9 cellular contexts compared by ENCODE assay signal in the genomic region with DNA sequence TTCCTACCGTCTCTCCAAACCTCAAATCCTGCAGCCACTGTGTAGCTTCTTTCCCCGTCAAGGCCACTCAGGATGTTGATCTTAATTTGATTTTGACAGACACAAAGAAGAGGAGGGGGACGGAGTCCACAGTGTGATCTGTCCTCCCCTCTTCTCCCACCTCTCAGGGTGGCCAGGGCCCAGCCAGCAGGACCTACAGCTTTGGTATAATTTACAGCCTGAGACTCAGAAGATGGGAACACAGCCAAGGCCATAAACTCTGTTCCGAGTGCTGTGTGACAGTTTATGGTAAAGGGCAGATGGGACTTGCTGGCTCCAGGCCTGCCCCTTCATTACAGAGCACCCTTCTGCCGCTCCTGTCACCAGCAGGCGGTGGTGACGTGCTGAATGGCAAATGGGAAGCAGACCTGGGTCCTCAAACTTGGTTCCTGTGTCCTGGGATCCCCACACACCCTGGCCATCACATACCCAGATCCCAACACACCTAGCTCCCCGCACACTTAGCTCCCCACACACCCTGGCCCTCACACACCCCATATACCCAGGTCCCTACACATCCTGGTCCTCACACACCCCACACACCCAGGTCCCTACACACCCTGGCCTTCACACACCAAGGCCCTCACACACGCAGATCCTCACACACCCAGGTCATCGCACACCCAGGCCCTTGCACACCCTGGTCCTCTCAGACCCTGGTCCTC.
DNase-seq lines count a peak whose midpoint lies in the region; ATAC-seq and TF ChIP-seq lines count a peak whose summit lies in the region.
"Had no signal": no experiment of that assay in that cellular context is flagged by ENCODE, and none has a peak within 500 bp of the region (broad histone marks: within the 10 kb centered on the region; RNA-seq: fewer than 3 reads in every experiment).

No MANE protein-coding gene starts in this region.

- no peaks in the 10 kb centered on the region for H3K9me3 Mint-ChIP-seq in CD8-positive, alpha-beta memory T cell

- H3K27me3 ChIP-seq in CD8-positive, alpha-beta memory T cell (ENCODE audit: insufficient read depth, low read length, poor library complexity, severe bottlenecking), result no peaks in the 10 kb centered on the region
- no peaks in the 10 kb centered on the region for H3K27me3 ChIP-seq in Loucy (ENCODE audit: insufficient read depth, low read length, poor library complexity, severe bottlenecking)
- H3K27me3 ChIP-seq in mesendoderm (ENCODE audit: insufficient read depth, low read length, poor library complexity), result no peaks in the 10 kb centered on the region

- peaks cover 0 to 1% of the 10 kb centered on the region in 2 donors for H3K27me3 Mint-ChIP-seq in CD8-positive, alpha-beta memory T cell

- H3K79me1 ChIP-seq in mesendoderm (ENCODE audit: low read length), result no peaks in the 10 kb centered on the region

- no peaks in the 10 kb centered on the region for H3K9me2 ChIP-seq in Loucy (replicated peaks; ENCODE audit: low read depth, low read length)

- peaks cover 0 to 4% (median 0%) of the 10 kb centered on the region in 3 donors for H3K36me3 Mint-ChIP-seq in CD8-positive, alpha-beta memory T cell

- no peaks in the 10 kb centered on the region for H4K20me1 ChIP-seq in Loucy (ENCODE audit: insufficient read depth, low read length, poor library complexity, severe bottlenecking)

- H3K4me2 ChIP-seq in Loucy (ENCODE audit: low read depth, low read length, poor library complexity, severe bottlenecking) (peak overlapping the region; percentile 67), mesendoderm (ENCODE audit: low read length) (no peak overlapping the region)

- POLR2A ChIA-PET in CD8-positive, alpha-beta memory T cell (lab: Charles Lee), result no interaction called here

- H2AFZ ChIP-seq in Loucy (ENCODE audit: low read length), result peak overlapping the region; percentile 57; the same call in 1 of the 2 replicates

- no peak overlapping the region for H3K4me3 Mint-ChIP-seq in CD8-positive, alpha-beta memory T cell

- H3K56ac ChIP-seq in mesendoderm (ENCODE audit: low read length), result peak overlapping the region; percentile 77

- no peak overlapping the region for H4K5ac ChIP-seq in mesendoderm (ENCODE audit: low read length)

- H3K4me1 ChIP-seq in CD8-positive, alpha-beta memory T cell (ENCODE audit: insufficient read depth, low read length), result peaks cover 17% of the 10 kb centered on the region
- H3K4me1 ChIP-seq in Loucy (ENCODE audit: insufficient read depth, low read length, poor library complexity, severe bottlenecking), result peaks cover 52% of the 10 kb centered on the region
- H3K4me1 ChIP-seq in mesendoderm (ENCODE audit: control insufficient read depth, low read depth, low read length), result peaks cover 9% of the 10 kb centered on the region

- H3K4ac ChIP-seq in mesendoderm (ENCODE audit: low read depth, low read length), result peak overlapping the region; percentile 27

- peak overlapping the region; percentile 35 for H2BK5ac ChIP-seq in mesendoderm (ENCODE audit: low read length)

- peak overlapping the region; percentile 1 for H2BK120ac ChIP-seq in mesendoderm (ENCODE audit: low read depth, low read length)

- no CpG with 5 or more reads among the region's 10 CpGs for WGBS in mesendoderm (ENCODE audit: extremely low coverage, insufficient coverage, low lambda C conversion rate)

- H2BK15ac ChIP-seq in mesendoderm (replicated peaks; ENCODE audit: low read depth), result no peak overlapping the region

- no peak overlapping the region for H3K23ac ChIP-seq in mesendoderm (ENCODE audit: low read length)

- CTCF ChIA-PET in CD8-positive, alpha-beta memory T cell (lab: Charles Lee), result interaction anchor here (0.9 to 1.6 kb wide), 2 partner anchors 10 to 88 kb away, joined by 3 to 4 read pairs; no protein-coding TSS in a partner anchor

- H3F3A ChIP-seq in Loucy (ENCODE audit: low read depth), result peaks cover 5% of the 10 kb centered on the region; the same call in 1 of the 2 replicates

- H3K9me3 ChIP-seq in CD8-positive, alpha-beta memory T cell (ENCODE audit: low read length), result no peaks in the 10 kb centered on the region
- no peaks in the 10 kb centered on the region for H3K9me3 ChIP-seq in Loucy (ENCODE audit: insufficient read depth, low read depth, low read length)

- H4K8ac ChIP-seq in mesendoderm (ENCODE audit: low read depth, low read length), result no peak overlapping the region

- no peaks in the 10 kb centered on the region for H3K36me3 ChIP-seq in CD8-positive, alpha-beta memory T cell (ENCODE audit: insufficient read depth, low read length)
- H3K36me3 ChIP-seq in Loucy (ENCODE audit: insufficient read depth, low read length) (no peaks in the 10 kb centered on the region), mesendoderm (ENCODE audit: control insufficient read depth, insufficient read depth, low read length) (no peaks in the 10 kb centered on the region)

- peak overlapping the region; percentile 71 for H3K27ac ChIP-seq in CD8-positive, alpha-beta memory T cell (ENCODE audit: low read depth, low read length)
- H3K27ac ChIP-seq in VCaP (peak overlapping the region; percentile 58), mesendoderm (ENCODE audit: low read depth, low read length) (peak overlapping the region; percentile 18)

- peak overlapping the region in 1 of 8 donors; percentile 80 for H3K27ac Mint-ChIP-seq in CD8-positive, alpha-beta memory T cell

- no peak for ATAC-seq in HG02981 (IDR thresholded peaks at IDR 0.05; ENCODE audit: unreplicated experiment)

- peaks cover 15 to 21% (median 15%) of the 10 kb centered on the region in 3 donors for H3K4me1 Mint-ChIP-seq in CD8-positive, alpha-beta memory T cell

- H3K18ac ChIP-seq in mesendoderm (ENCODE audit: low read length), result peak overlapping the region; percentile 10

- DNase-seq in CD8-positive, alpha-beta memory T cell, result no peak
- peak; percentile 23 for DNase-seq in mesendoderm
- no peak for DNase-seq in NCI-H1930 (lab: John Stamatoyannopoulos, UW)
- DNase-seq in medulla oblongata (ENCODE audit: extremely low spot score), result no peak
- DNase-seq in dermis blood vessel endothelial cell, result no peak
- DNase-seq: IMR-90 had no signal

- H3K4me3 ChIP-seq in CD8-positive, alpha-beta memory T cell (ENCODE audit: low read length), result no peak overlapping the region
- H3K4me3 ChIP-seq in Loucy (ENCODE audit: low read length, poor library complexity, severe bottlenecking) (peak overlapping the region; percentile 3), mesendoderm (ENCODE audit: low read length) (no peak overlapping the region)

- TF ChIP-seq CTCF in Loucy (conservative IDR thresholded peaks at IDR 0.05; ENCODE audit: low read length) (0 out of 2 replicates have a peak, but pooled peaks have one; percentile 16), VCaP (conservative IDR thresholded peaks at IDR 0.05) (peak; percentile 49)

- H3K9ac ChIP-seq in Loucy (ENCODE audit: low read depth, low read length, poor library complexity, severe bottlenecking) (peak overlapping the region; percentile 56), mesendoderm (ENCODE audit: low read length) (peak overlapping the region; percentile 24)

- H3K79me2 ChIP-seq in Loucy (ENCODE audit: insufficient read depth, low read length) (no peaks in the 10 kb centered on the region), mesendoderm (ENCODE audit: control insufficient read depth, insufficient read depth, low read length) (no peaks in the 10 kb centered on the region)

- peak overlapping the region; percentile 87 for H2AK5ac ChIP-seq in mesendoderm (ENCODE audit: low read length)

Comparison
In these comparisons a context has a peak if more than half of its experiments do, and no peak if none do; other contexts are left out.
1. H3K27ac ChIP-seq: peak in every context shown above with its lines; median percentile 71 in CD8-positive, alpha-beta memory T cell; 58 in VCaP; 18 in mesendoderm.